ENCODE assay signal across 17 cellular contexts in genomic region chr4:185723619-185724150, GRCh38.
DNase-seq lines count a peak whose midpoint lies in the region; ATAC-seq, FAIRE-seq and TF ChIP-seq lines count a peak whose summit lies in the region.
"Had no signal": no experiment of that assay in that cellular context is flagged by ENCODE, and none has a peak within 500 bp of the region (broad histone marks: within the 10 kb centered on the region; RNA-seq: fewer than 3 reads in every experiment).

No MANE protein-coding gene starts in this region.

- POLR2A ChIA-PET in MCF 10A (lab: Yijun Ruan, JAX) (interaction anchor here (1.3 to 4.7 kb wide), 2 partner anchors 13 to 15 kb away, joined by 3 to 43 read pairs; no protein-coding TSS in a partner anchor), HepG2 (lab: Yijun Ruan, JAX) (interaction anchor here (2.6 kb wide), 1 partner anchor 11 kb away, joined by 42 read pairs; no protein-coding TSS in a partner anchor)

- H3K27ac ChIP-seq in mammary epithelial cell (ENCODE audit: insufficient read depth, low read depth, low read length) (no peak overlapping the region), HepG2 (ENCODE audit: extremely low read length, insufficient read depth, low read length) (peak overlapping the region; percentile 7), rectal smooth muscle tissue (ENCODE audit: low read depth, low read length) (peak overlapping the region; percentile 89), aorta (ENCODE audit: low read depth in 1 of 2, low read length in 2 of 2) (peak overlapping the region; percentile 30 to 62)
- H3K27ac ChIP-seq: 22Rv1, C4-2B had no signal

- no peak overlapping the region for H3K4me3 Mint-ChIP-seq in MCF 10A (ENCODE audit: unreplicated experiment)
- H3K4me3 Mint-ChIP-seq: activated CD8-positive, alpha-beta memory T cell treated with anti-CD3 and anti-CD28 coated beads, Interleukin-2, amount 10 ng/mL, durations not matched to agents 7 days and 5 days; T-helper 1 cell treated with Interleukin-12 subunit alpha and Interleukin-12 subunit beta and Interleukin-4 antibody, amounts not matched to agents 30 μg/mL and 1 μg/mL, for 36 hours had no signal

- H3K9ac ChIP-seq in mammary epithelial cell (ENCODE audit: insufficient read depth, low read length), result no peak overlapping the region
- no peak overlapping the region for H3K9ac ChIP-seq in HepG2 (ENCODE audit: insufficient read depth, low read depth, low read length)
- H3K9ac ChIP-seq in rectal smooth muscle tissue (ENCODE audit: low read length), result no peak overlapping the region

- no peak for FAIRE-seq in HepG2 (lab: Jason Lieb, UNC)
- FAIRE-seq: pancreas had no signal

- H3K4me2 ChIP-seq in mammary epithelial cell (ENCODE audit: insufficient read depth, low read depth, low read length) (no peak overlapping the region), HepG2 (ENCODE audit: low read depth, low read length) (no peak overlapping the region)

- intact Hi-C loops in MCF 10A (cut with micrococcal nuclease), result no loop called here
- intact Hi-C loops in mammary epithelial cell (cut with micrococcal nuclease), result no loop called here
- intact Hi-C loops in HepG2 (cut with micrococcal nuclease; ENCODE audit: unreplicated experiment), result no loop called here
- intact Hi-C loops in aorta (cut with DNase I), result no loop called here

- BruUV-seq in MCF 10A (replicated peaks; lab: Mats Ljungman, UMichigan) (no TSS peak), mammary epithelial cell (replicated peaks; lab: Mats Ljungman, UMichigan) (no TSS peak), HepG2 (replicated peaks; lab: Mats Ljungman, UMichigan) (no TSS peak)

- no peak for TF ChIP-seq POLR2A in HepG2 (IDR thresholded peaks at IDR 0.05; ENCODE audit: insufficient read depth in 1 of 2, low read depth in 2 of 2, low read length in 2 of 2)

- TF ChIP-seq CTCF in MCF 10A (IDR thresholded peaks at IDR 0.05; ENCODE audit: unreplicated experiment) (no peak), mammary epithelial cell (conservative IDR thresholded peaks at IDR 0.05 in 1 of 2, IDR thresholded peaks at IDR 0.05 in 1 of 2; ENCODE audit: extremely low read depth in 1 of 2, insufficient read depth in 1 of 2, low read depth in 1 of 2, low read length in 2 of 2) (no peak), HepG2 (CRISPR knock-in tag; IDR thresholded peaks at IDR 0.05) (no peak), BE2C (IDR thresholded peaks at IDR 0.05; ENCODE audit: low read depth, low read length) (no peak)

- H3K4me1 Mint-ChIP-seq in MCF 10A (ENCODE audit: insufficient read depth, unreplicated experiment), result peaks cover 29% of the 10 kb centered on the region
- H3K4me1 Mint-ChIP-seq: activated CD8-positive, alpha-beta memory T cell treated with anti-CD3 and anti-CD28 coated beads, Interleukin-2, amount 10 ng/mL, durations not matched to agents 7 days and 5 days had no signal

- dilution Hi-C loops in mammary epithelial cell (cut with HindIII; ENCODE audit: low sequenced_read_pairs), result no loop called here

- H4K20me1 ChIP-seq in mammary epithelial cell (ENCODE audit: insufficient read depth, low read length), result no peaks in the 10 kb centered on the region
- no peaks in the 10 kb centered on the region for H4K20me1 ChIP-seq in HepG2 (ENCODE audit: insufficient read depth, low read length)

- H3K36me3 Mint-ChIP-seq in MCF 10A (ENCODE audit: insufficient read depth, unreplicated experiment), result no peaks in the 10 kb centered on the region
- H3K36me3 Mint-ChIP-seq: activated CD8-positive, alpha-beta memory T cell treated with anti-CD3 and anti-CD28 coated beads, Interleukin-2, amount 10 ng/mL, durations not matched to agents 7 days and 5 days had no signal

- H3K4me1 ChIP-seq in mammary epithelial cell (ENCODE audit: insufficient read depth, low read length) (no peaks in the 10 kb centered on the region), HepG2 (ENCODE audit: insufficient read depth, low read length) (peaks cover 66% of the 10 kb centered on the region), rectal smooth muscle tissue (ENCODE audit: control insufficient read depth, insufficient read depth, low read length) (peaks cover 49% of the 10 kb centered on the region), aorta (ENCODE audit: control insufficient read depth in 1 of 2, insufficient read depth in 2 of 2, low read length in 2 of 2) (no peaks in the 10 kb centered on the region), BE2C (peaks cover 24% of the 10 kb centered on the region)

- in situ Hi-C loops in mammary epithelial cell (cut with MboI; ENCODE audit: low sequenced_read_pairs in 2 of 2), result no loop called here
- in situ Hi-C loops in HepG2 (cut with HindIII; ENCODE audit: extremely low pct_ligation_motif_present, low pct_unique_long_range_greater_than_20kb), result no loop called here

- peak overlapping the region; percentile 3 for H3K27ac Mint-ChIP-seq in MCF 10A (ENCODE audit: low read depth, unreplicated experiment)
- H3K27ac Mint-ChIP-seq: activated CD8-positive, alpha-beta memory T cell treated with anti-CD3 and anti-CD28 coated beads, Interleukin-2, amount 10 ng/mL, durations not matched to agents 7 days and 5 days; T-helper 1 cell treated with Interleukin-12 subunit alpha and Interleukin-12 subunit beta and Interleukin-4 antibody, amounts not matched to agents 30 μg/mL and 1 μg/mL, for 36 hours had no signal

- WGBS in mammary epithelial cell (ENCODE audit: low coverage, missing lambda C conversion rate), result 72% methylated on average over 6 of the region's 6 CpGs
- 89% methylated on average over 6 of the region's 6 CpGs for WGBS in HepG2 (ENCODE audit: low lambda C conversion rate)
- WGBS in aorta, 2 donors, result 57 to 64% methylated on average over 6 of the region's 6 CpGs

- no peaks in the 10 kb centered on the region for H3K36me3 ChIP-seq in mammary epithelial cell (ENCODE audit: insufficient read depth, low read length)
- 0 out of 5 replicates have a peak, but pooled peaks cover 0 to 1% of the 10 kb centered on the region in 2 experiments for H3K36me3 ChIP-seq in HepG2 (replicated peaks in 1 of 2; ENCODE audit: control insufficient read depth in 1 of 2, insufficient read depth in 2 of 2, low read length in 2 of 2)
- no peaks in the 10 kb centered on the region for H3K36me3 ChIP-seq in rectal smooth muscle tissue (ENCODE audit: control insufficient read depth, insufficient read depth, low read length)
- no peaks in the 10 kb centered on the region for H3K36me3 ChIP-seq in aorta (ENCODE audit: control insufficient read depth in 1 of 2, insufficient read depth in 2 of 2, low read length in 1 of 2)
- no peaks in the 10 kb centered on the region for H3K36me3 ChIP-seq in BE2C
- H3K36me3 ChIP-seq: pancreas had no signal

- ATAC-seq in HepG2 (no peak), aorta (ENCODE audit: low FRiP score) (no peak), GM21786 (IDR thresholded peaks at IDR 0.05; ENCODE audit: unreplicated experiment) (no peak)
- ATAC-seq: activated CD8-positive, alpha-beta memory T cell treated with anti-CD3 and anti-CD28 coated beads, Interleukin-2, amount 10 ng/mL, durations not matched to agents 7 days and 5 days had no signal

- TF ChIP-seq EP300 in HepG2 (IDR thresholded peaks at IDR 0.05; ENCODE audit: low read depth in 2 of 2, low read length in 2 of 2) (no peak), HepG2 (CRISPR knock-in tag; IDR thresholded peaks at IDR 0.05; ENCODE audit: borderline replicate concordance) (no peak)

- no peak for TF ChIP-seq RAD21 in HepG2 (CRISPR knock-in tag; IDR thresholded peaks at IDR 0.05)

- H3K79me2 ChIP-seq in mammary epithelial cell (ENCODE audit: insufficient read depth, low read length) (no peaks in the 10 kb centered on the region), HepG2 (ENCODE audit: insufficient read depth, low read length) (peaks cover 7% of the 10 kb centered on the region)

- DNase-seq in MCF 10A (ENCODE audit: unreplicated experiment), result no peak
- DNase-seq in mammary epithelial cell, result no peak
- DNase-seq in HepG2 (ENCODE audit: low spot score), result no peak
- DNase-seq in aorta, result no peak
- no peak for DNase-seq in NCI-H2196 (lab: John Stamatoyannopoulos, UW; ENCODE audit: unreplicated experiment)
- DNase-seq in BE2C, result no peak
- DNase-seq: activated CD8-positive, alpha-beta memory T cell treated with anti-CD3 and anti-CD28 coated beads, Interleukin-2, amount 10 ng/mL, durations not matched to agents 7 days and 5 days; activated effector memory CD4-positive, alpha-beta T cell treated with Interleukin-2 at 50 U/mL for 16 hours; anterior cingulate cortex; head of caudate nucleus; pancreas; SHP77 treated with DMSO at 0.1 percent for 48 hours had no signal

- H3K27me3 Mint-ChIP-seq in MCF 10A (ENCODE audit: insufficient read depth, unreplicated experiment), result no peaks in the 10 kb centered on the region

- CTCF ChIA-PET in MCF 10A (lab: Yijun Ruan, JAX), result interaction anchor here (0.7 to 0.9 kb wide), 2 partner anchors 11 to 112 kb away, joined by 3 to 4 read pairs; no protein-coding TSS in a partner anchor
- CTCF ChIA-PET in mammary epithelial cell (lab: Charles Lee; ENCODE audit: low non-redundant PET), result no interaction called here
- CTCF ChIA-PET in HepG2 (lab: Yijun Ruan, JAX; ENCODE audit: low intra/inter-chr PET ratio, low total read pairs), result no interaction called here

- no peak overlapping the region for H2AFZ ChIP-seq in mammary epithelial cell (ENCODE audit: low read depth, low read length)
- no peak overlapping the region for H2AFZ ChIP-seq in HepG2 (ENCODE audit: low read length)

- H3K9me3 ChIP-seq in mammary epithelial cell (replicated peaks; ENCODE audit: insufficient read depth, low read length) (no peaks in the 10 kb centered on the region), HepG2 (ENCODE audit: low read length) (no peaks in the 10 kb centered on the region), aorta (ENCODE audit: control insufficient read depth, low read length) (no peaks in the 10 kb centered on the region), BE2C (no peaks in the 10 kb centered on the region)
- H3K9me3 ChIP-seq: pancreas had no signal

- no peaks in the 10 kb centered on the region for H3K27me3 ChIP-seq in mammary epithelial cell (ENCODE audit: insufficient read depth, low read length)
- no peaks in the 10 kb centered on the region for H3K27me3 ChIP-seq in HepG2 (ENCODE audit: control insufficient read depth in 1 of 2, insufficient read depth in 2 of 2, low read length in 2 of 2)
- H3K27me3 ChIP-seq in rectal smooth muscle tissue (ENCODE audit: control insufficient read depth, insufficient read depth, low read length), result no peaks in the 10 kb centered on the region
- no peaks in the 10 kb centered on the region for H3K27me3 ChIP-seq in aorta (ENCODE audit: control insufficient read depth in 1 of 2, insufficient read depth in 2 of 2, low read length in 1 of 2)
- H3K27me3 ChIP-seq in BE2C, result no peaks in the 10 kb centered on the region
- H3K27me3 ChIP-seq: pancreas had no signal

- H3K4me3 ChIP-seq in mammary epithelial cell (replicated peaks in 1 of 3; ENCODE audit: insufficient read depth in 1 of 3, low read depth in 2 of 3, low read length in 3 of 3), result no peak overlapping the region
- H3K4me3 ChIP-seq in HepG2 (replicated peaks in 1 of 3; ENCODE audit: insufficient read depth in 1 of 3, low read depth in 2 of 3, low read length in 3 of 3), result no peak overlapping the region
- no peak overlapping the region for H3K4me3 ChIP-seq in rectal smooth muscle tissue (ENCODE audit: low read length)
- no peak overlapping the region for H3K4me3 ChIP-seq in aorta (ENCODE audit: low read length in 2 of 2)
- no peak overlapping the region for H3K4me3 ChIP-seq in BE2C (ENCODE audit: low read depth, low read length)
- H3K4me3 ChIP-seq: pancreas had no signal

- peaks cover 8% of the 10 kb centered on the region for H3K9me3 Mint-ChIP-seq in MCF 10A (ENCODE audit: unreplicated experiment)
- H3K9me3 Mint-ChIP-seq: T-helper 1 cell treated with Interleukin-12 subunit alpha and Interleukin-12 subunit beta and Interleukin-4 antibody, amounts not matched to agents 30 μg/mL and 1 μg/mL, for 36 hours had no signal
